Comparison of ENCODE assay signal across 18 cellular contexts in genomic region chr3:150344079-150344478, GRCh38.
"Had no signal": no experiment of that assay in that cellular context is flagged by ENCODE, and none has a peak within 500 bp of the region (broad histone marks: within the 10 kb centered on the region; RNA-seq: fewer than 3 reads in every experiment).

No MANE protein-coding gene starts in this region.

- FAIRE-seq: pancreas had no signal

- H3K4me1 ChIP-seq: body of pancreas, colonic mucosa, pancreas had no signal

- H3K27ac Mint-ChIP-seq: activated CD8-positive, alpha-beta T cell treated with anti-CD3 and anti-CD28 coated beads for 36 hours; activated naive CD4-positive, alpha-beta T cell treated with anti-CD3 and anti-CD28 coated beads, Interleukin-2, amount 50 U/mL, for 24 hours; stimulated activated naive B cell treated with anti-CD40 and anti-IgM and Interleukin-4, amounts not matched to agents 10 μg/mL and 1 μg/mL and 100 μg/mL, for 72 hours had no signal

- ATAC-seq: activated CD8-positive, alpha-beta T cell treated with anti-CD3 and anti-CD28 coated beads for 36 hours; activated T-cell treated with anti-CD3 and anti-CD28 coated beads, Interleukin-2, amount 50 U/mL, for 4 hours; body of pancreas; pancreas; stimulated activated naive B cell treated with anti-CD40 and anti-IgM and Interleukin-4, amounts not matched to agents 10 μg/mL and 1 μg/mL and 100 μg/mL, for 72 hours had no signal

- H3K4me3 ChIP-seq: body of pancreas, colonic mucosa, esophagus squamous epithelium, pancreas, transverse colon had no signal

- H3K36me3 Mint-ChIP-seq: activated naive CD4-positive, alpha-beta T cell treated with anti-CD3 and anti-CD28 coated beads, Interleukin-2, amount 50 U/mL, for 24 hours; stimulated activated naive B cell treated with anti-CD40 and anti-IgM and Interleukin-4, amounts not matched to agents 10 μg/mL and 1 μg/mL and 100 μg/mL, for 72 hours had no signal

- H3K9me3 ChIP-seq: body of pancreas, colonic mucosa, esophagus squamous epithelium, pancreas, transverse colon had no signal

- H3K27me3 ChIP-seq: body of pancreas, colonic mucosa, esophagus squamous epithelium, pancreas, transverse colon had no signal

- DNase-seq: activated CD4-positive, alpha-beta T cell treated with anti-CD3 and anti-CD28 coated beads for 4 hours; activated CD8-positive, alpha-beta T cell treated with anti-CD3 and anti-CD28 coated beads for 36 hours; activated effector memory CD4-positive, alpha-beta T cell treated with Interleukin-2 at 50 U/mL for 16 hours; activated T-cell treated with anti-CD3 and anti-CD28 coated beads, Interleukin-2, amount 50 U/mL, for 4 hours; body of pancreas; caudate nucleus; colonic mucosa; esophagus squamous epithelium; foreskin fibroblast; kidney glomerular epithelial cell; pancreas; retina; stimulated activated CD4-positive, alpha-beta T cell treated with anti-CD3 and anti-CD28 coated beads, Interleukin-2, amount 100 ng/mL, for 48 hours; stimulated activated naive B cell treated with anti-CD40 and anti-IgM and Interleukin-4, amounts not matched to agents 10 μg/mL and 1 μg/mL and 100 μg/mL, for 72 hours; substantia nigra; transverse colon had no signal

- H3K4me1 Mint-ChIP-seq: activated naive CD4-positive, alpha-beta T cell treated with anti-CD3 and anti-CD28 coated beads, Interleukin-2, amount 50 U/mL, for 24 hours; stimulated activated naive B cell treated with anti-CD40 and anti-IgM and Interleukin-4, amounts not matched to agents 10 μg/mL and 1 μg/mL and 100 μg/mL, for 72 hours had no signal

- H3K27ac ChIP-seq: body of pancreas, colonic mucosa, pancreas had no signal

- H3K9me3 Mint-ChIP-seq: activated CD8-positive, alpha-beta T cell treated with anti-CD3 and anti-CD28 coated beads for 36 hours; activated naive CD4-positive, alpha-beta T cell treated with anti-CD3 and anti-CD28 coated beads, Interleukin-2, amount 50 U/mL, for 24 hours; activated T-cell treated with anti-CD3 and anti-CD28 coated beads, Interleukin-2, amount 50 U/mL, for 4 hours; neural crest cell; stimulated activated naive B cell treated with anti-CD40 and anti-IgM and Interleukin-4, amounts not matched to agents 10 μg/mL and 1 μg/mL and 100 μg/mL, for 72 hours had no signal

- H3K36me3 ChIP-seq: colonic mucosa, esophagus squamous epithelium, pancreas, transverse colon had no signal

- H3K4me3 Mint-ChIP-seq: activated CD8-positive, alpha-beta T cell treated with anti-CD3 and anti-CD28 coated beads for 36 hours; activated naive CD4-positive, alpha-beta T cell treated with anti-CD3 and anti-CD28 coated beads, Interleukin-2, amount 50 U/mL, for 24 hours; activated T-cell treated with anti-CD3 and anti-CD28 coated beads, Interleukin-2, amount 50 U/mL, for 4 hours; neural crest cell; stimulated activated naive B cell treated with anti-CD40 and anti-IgM and Interleukin-4, amounts not matched to agents 10 μg/mL and 1 μg/mL and 100 μg/mL, for 72 hours had no signal
